ENCODE assay signal across 17 cellular contexts in genomic region chr3:185069023-185069422, GRCh38.
"Had no signal": no experiment of that assay in that cellular context is flagged by ENCODE, and none has a peak within 500 bp of the region (broad histone marks: within the 10 kb centered on the region; RNA-seq: fewer than 3 reads in every experiment).

No MANE protein-coding gene starts in this region.

- H3K4me3 Mint-ChIP-seq: activated naive CD8-positive, alpha-beta T cell; memory B cell; naive thymus-derived CD4-positive, alpha-beta T cell; T-helper 1 cell treated with Interleukin-12 subunit alpha and Interleukin-12 subunit beta and Interleukin-4 antibody, amounts not matched to agents 30 μg/mL and 1 μg/mL, for 36 hours had no signal

- H3K27me3 ChIP-seq: esophagus muscularis mucosa, gastroesophageal sphincter, heart left ventricle, thyroid gland had no signal

- H3K36me3 Mint-ChIP-seq: activated naive CD8-positive, alpha-beta T cell; memory B cell; naive thymus-derived CD4-positive, alpha-beta T cell had no signal

- H3K27ac Mint-ChIP-seq: activated naive CD8-positive, alpha-beta T cell; memory B cell; naive thymus-derived CD4-positive, alpha-beta T cell; T-helper 1 cell treated with Interleukin-12 subunit alpha and Interleukin-12 subunit beta and Interleukin-4 antibody, amounts not matched to agents 30 μg/mL and 1 μg/mL, for 36 hours had no signal

- H3K4me1 Mint-ChIP-seq: memory B cell; naive thymus-derived CD4-positive, alpha-beta T cell had no signal

- H3K9me3 Mint-ChIP-seq: memory B cell; T-helper 1 cell treated with Interleukin-12 subunit alpha and Interleukin-12 subunit beta and Interleukin-4 antibody, amounts not matched to agents 30 μg/mL and 1 μg/mL, for 36 hours had no signal

- H3K27ac ChIP-seq: esophagus muscularis mucosa, gastroesophageal sphincter, heart left ventricle, thyroid gland, WERI-Rb-1 had no signal

- ATAC-seq: gastroesophageal sphincter; left ventricle myocardium superior; naive thymus-derived CD4-positive, alpha-beta T cell had no signal

- H3K4me3 ChIP-seq: esophagus muscularis mucosa, gastroesophageal sphincter, heart left ventricle, thyroid gland had no signal

- H3K4me1 ChIP-seq: esophagus muscularis mucosa, gastroesophageal sphincter, thyroid gland had no signal

- H3K36me3 ChIP-seq: esophagus muscularis mucosa, gastroesophageal sphincter, heart left ventricle, thyroid gland, WERI-Rb-1 had no signal

- DNase-seq: activated CD4-positive, alpha-beta T cell treated with anti-CD3 and anti-CD28 coated beads, Interleukin-2, amount 50 U/mL, for 48 hours; activated gamma-delta T cell; cerebellar nuclear complex; effector CD8-positive, alpha-beta T cell; heart left ventricle; left ventricle myocardium superior; naive thymus-derived CD4-positive, alpha-beta T cell; nucleus accumbens; posterior cingulate gyrus; stimulated activated naive CD4-positive, alpha-beta T cell; thyroid gland had no signal

- H3K9me3 ChIP-seq: esophagus muscularis mucosa, gastroesophageal sphincter, heart left ventricle, thyroid gland had no signal
